In genomic region chr2:84959494-84960156, GRCh38 we compare ENCODE assay signal across 10 cellular contexts. TPM values are rescaled to one million over a fixed set of nuclear protein-coding genes. Genes with fewer than 3 reads are reported as not detected.
DNase-seq lines count a peak whose midpoint lies in the region; ATAC-seq and TF ChIP-seq lines count a peak whose summit lies in the region.
"Had no signal": no experiment of that assay in that cellular context is flagged by ENCODE, and none has a peak within 500 bp of the region (broad histone marks: within the 10 kb centered on the region; RNA-seq: fewer than 3 reads in every experiment).

No MANE protein-coding gene starts in this region.

- H3K27me3 ChIP-seq in CD4-positive, alpha-beta T cell (ENCODE audit: control insufficient read depth, insufficient read depth, low read length): no peaks in the 10 kb centered on the region
- no peaks in the 10 kb centered on the region for H3K27me3 ChIP-seq in upper lobe of right lung

- no peaks in the 10 kb centered on the region for H3K9me3 ChIP-seq in CD4-positive, alpha-beta T cell (ENCODE audit: control insufficient read depth, low read length)
- H3K9me3 ChIP-seq in upper lobe of right lung: no peaks in the 10 kb centered on the region
- H3K9me3 ChIP-seq: thoracic aorta had no signal

- H3K27ac Mint-ChIP-seq in CD4-positive, alpha-beta T cell: peak overlapping the region; percentile 6
- peak overlapping the region; percentile 97 for H3K27ac Mint-ChIP-seq in HFFc6
- H3K27ac Mint-ChIP-seq in activated naive CD8-positive, alpha-beta T cell treated with anti-CD3 and anti-CD28 coated beads for 36 hours: peak overlapping the region; percentile 70

- H3K4me1 ChIP-seq in upper lobe of right lung: peaks cover 14% of the 10 kb centered on the region

- no peaks in the 10 kb centered on the region for H3K27me3 Mint-ChIP-seq in CD4-positive, alpha-beta T cell
- peaks cover 11% of the 10 kb centered on the region for H3K27me3 Mint-ChIP-seq in HFFc6 (ENCODE audit: insufficient read depth)
- H3K27me3 Mint-ChIP-seq in activated naive CD8-positive, alpha-beta T cell treated with anti-CD3 and anti-CD28 coated beads for 36 hours: no peaks in the 10 kb centered on the region

- POLR2A ChIA-PET in CD4-positive, alpha-beta T cell (lab: Charles Lee): interaction anchor here (0.6 to 0.7 kb wide), 2 partner anchors 14 to 33 kb away, joined by 3 read pairs; no protein-coding TSS in a partner anchor

- peaks cover 26% of the 10 kb centered on the region for H3K4me1 Mint-ChIP-seq in CD4-positive, alpha-beta T cell (ENCODE audit: low read depth)
- H3K4me1 Mint-ChIP-seq in HFFc6 (ENCODE audit: low read depth): peaks cover 73% of the 10 kb centered on the region
- H3K4me1 Mint-ChIP-seq in activated naive CD8-positive, alpha-beta T cell treated with anti-CD3 and anti-CD28 coated beads for 36 hours: peaks cover 27% of the 10 kb centered on the region

- DNase-seq in CD4-positive, alpha-beta T cell: no peak
- DNase-seq in HFFc6 (no peak), kidney glomerular epithelial cell (lab: John Stamatoyannopoulos, UW) (peak; percentile 70), upper lobe of right lung (no peak)
- no peak for DNase-seq in activated naive CD8-positive, alpha-beta T cell treated with anti-CD3 and anti-CD28 coated beads for 36 hours

- no peaks in the 10 kb centered on the region for H3K36me3 ChIP-seq in upper lobe of right lung

- H3K4me3 ChIP-seq in upper lobe of right lung: no peak overlapping the region
- H3K4me3 ChIP-seq: skin epidermis, thoracic aorta had no signal

- no peak for TF ChIP-seq CTCF in CD4-positive, alpha-beta T cell (IDR thresholded peaks at IDR 0.05)
- TF ChIP-seq CTCF in HFFc6 (IDR thresholded peaks at IDR 0.05): no peak
- TF ChIP-seq CTCF in upper lobe of right lung (IDR thresholded peaks at IDR 0.05): no peak

- peak overlapping the region; percentile 27 for H3K27ac ChIP-seq in CD4-positive, alpha-beta T cell (ENCODE audit: low read depth, low read length)
- H3K27ac ChIP-seq in upper lobe of right lung: no peak overlapping the region
- H3K27ac ChIP-seq: skin epidermis, thoracic aorta had no signal

- no peaks in the 10 kb centered on the region for H3K9me3 Mint-ChIP-seq in CD4-positive, alpha-beta T cell
- no peaks in the 10 kb centered on the region for H3K9me3 Mint-ChIP-seq in HFFc6
- H3K9me3 Mint-ChIP-seq in activated naive CD8-positive, alpha-beta T cell treated with anti-CD3 and anti-CD28 coated beads for 36 hours: peaks cover 5% of the 10 kb centered on the region

- ATAC-seq in CD4-positive, alpha-beta T cell (ENCODE audit: poor library complexity): no peak
- ATAC-seq in upper lobe of right lung (no peak), HG02571 (IDR thresholded peaks at IDR 0.05; ENCODE audit: unreplicated experiment) (no peak), GM21447 (IDR thresholded peaks at IDR 0.05; ENCODE audit: unreplicated experiment) (no peak), HG02852 (IDR thresholded peaks at IDR 0.05; ENCODE audit: unreplicated experiment) (no peak)

- intact Hi-C loops in CD4-positive, alpha-beta T cell (cut with DNase I, micrococcal nuclease): no loop called here
- intact Hi-C loops in upper lobe of right lung (cut with DNase I): no loop called here

- H3K4me3 Mint-ChIP-seq in CD4-positive, alpha-beta T cell: no peak overlapping the region
- H3K4me3 Mint-ChIP-seq in HFFc6: peak overlapping the region; percentile 40
- H3K4me3 Mint-ChIP-seq in activated naive CD8-positive, alpha-beta T cell treated with anti-CD3 and anti-CD28 coated beads for 36 hours: no peak overlapping the region

- CTCF ChIA-PET in CD4-positive, alpha-beta T cell (lab: Charles Lee): no interaction called here

- H3K36me3 Mint-ChIP-seq in CD4-positive, alpha-beta T cell (ENCODE audit: low read depth): peaks cover 21% of the 10 kb centered on the region
- H3K36me3 Mint-ChIP-seq in HFFc6 (ENCODE audit: low read depth): peaks cover 28% of the 10 kb centered on the region
- H3K36me3 Mint-ChIP-seq in activated naive CD8-positive, alpha-beta T cell treated with anti-CD3 and anti-CD28 coated beads for 36 hours: peaks cover 41% of the 10 kb centered on the region

RNA-seq across cellular contexts. Expression of gene KCMF1, which starts 11.3 kb away (rescaled TPM):
- total RNA-seq in CD4-positive, alpha-beta T cell: 10 to 100 TPM; 72.4 to 78.0 TPM
- 100 to 1,000 TPM in 4 of 6 experiments, 10 to 100 TPM in 2; 95.7 to 105 (median 101) TPM for total RNA-seq in HFFc6 (2021; fragmentation: NEBNext Ultra II Directional; extraction: Animal tissue kit (Norgen Biotek cat#: 25700))
- 100 to 1,000 TPM; 101 to 111 TPM for total RNA-seq in activated naive CD8-positive, alpha-beta T cell treated with anti-CD3 and anti-CD28 coated beads for 36 hours
- 72.9 TPM for total RNA-seq in upper lobe of right lung

RNA-seq across cellular contexts. Expression of gene TMSB10, which starts 54.2 kb away (rescaled TPM):
- 1,000 to 10,000 TPM; 1,969 to 2,001 TPM for total RNA-seq in CD4-positive, alpha-beta T cell
- total RNA-seq in HFFc6 (2021; fragmentation: NEBNext Ultra II Directional; extraction: Animal tissue kit (Norgen Biotek cat#: 25700)): 1,000 to 10,000 TPM; 3,909 to 6,151 (median 5,325) TPM
- total RNA-seq in activated naive CD8-positive, alpha-beta T cell treated with anti-CD3 and anti-CD28 coated beads for 36 hours: 1,000 to 10,000 TPM; 1,816 to 1,884 TPM
- 1,558 TPM for total RNA-seq in upper lobe of right lung

Comparison
In these comparisons a context has a peak if more than half of its experiments do, and no peak if none do; other contexts are left out.
1. H3K27ac Mint-ChIP-seq: peak in every context shown above with its lines; median percentile 97 in HFFc6; 70 in activated naive CD8-positive, alpha-beta T cell treated with anti-CD3 and anti-CD28 coated beads for 36 hours; 6 in CD4-positive, alpha-beta T cell.